ENCODE assay signal across 16 cellular contexts in genomic region chr2:237431372-237431771, GRCh38. TPM values are rescaled to one million over a fixed set of nuclear protein-coding genes. Genes with fewer than 3 reads are reported as not detected.
DNase-seq lines count a peak whose midpoint lies in the region; ATAC-seq and TF ChIP-seq lines count a peak whose summit lies in the region.
"Had no signal": no experiment of that assay in that cellular context is flagged by ENCODE, and none has a peak within 500 bp of the region (broad histone marks: within the 10 kb centered on the region; RNA-seq: fewer than 3 reads in every experiment).

No MANE protein-coding gene starts in this region.

- peaks cover 61% of the 10 kb centered on the region for H3F3A ChIP-seq in GM23248 (ENCODE audit: insufficient read depth)

- intact Hi-C loops in CD4-positive, alpha-beta T cell (cut with DNase I, micrococcal nuclease), result loop anchor here in 1 of 2 experiments (10.0 kb wide), 1 partner anchor 243 kb away; no protein-coding TSS in a partner anchor
- intact Hi-C loops in CD14-positive monocyte (cut with micrococcal nuclease), result no loop called here

- peaks cover 63% of the 10 kb centered on the region for H3K4me1 ChIP-seq in GM23248 (ENCODE audit: insufficient read depth)

- no peaks in the 10 kb centered on the region for H3K9me3 ChIP-seq in CD4-positive, alpha-beta T cell (ENCODE audit: control insufficient read depth, low read length)
- no peaks in the 10 kb centered on the region for H3K9me3 ChIP-seq in GM23248 (ENCODE audit: low read depth)
- H3K9me3 ChIP-seq: gastroesophageal sphincter had no signal

- H3K4me1 Mint-ChIP-seq in CD4-positive, alpha-beta T cell (ENCODE audit: low read depth), result peaks cover 99% of the 10 kb centered on the region
- peaks cover 97% of the 10 kb centered on the region for H3K4me1 Mint-ChIP-seq in activated naive CD8-positive, alpha-beta T cell treated with anti-CD3 and anti-CD28 coated beads for 36 hours
- H3K4me1 Mint-ChIP-seq in CD14-positive monocyte, result peaks cover 16% of the 10 kb centered on the region

- in situ Hi-C loops in GM23248 (cut with MboI), result no loop called here

- DNase-seq in CD4-positive, alpha-beta T cell, result no peak
- DNase-seq in GM23248 (peak; percentile 94), kidney glomerular epithelial cell (lab: John Stamatoyannopoulos, UW) (peak; percentile 84), MV-4-11 (lab: John Stamatoyannopoulos, UW) (no peak), NCI-H82 treated with DMSO at 0.1 percent for 48 hours (lab: John Stamatoyannopoulos, UW; ENCODE audit: unreplicated experiment) (no peak), CD14-positive monocyte (ENCODE audit: low spot score) (no peak), H7 (no peak)
- DNase-seq in activated naive CD8-positive, alpha-beta T cell treated with anti-CD3 and anti-CD28 coated beads for 36 hours, result no peak
- DNase-seq: activated CD8-positive, alpha-beta memory T cell treated with anti-CD3 and anti-CD28 coated beads for 24 hours; caudate nucleus; DND-41; NCI-H1092 treated with DMSO at 0.1 percent for 48 hours; NCI-H510A; occipital lobe had no signal

- peak overlapping the region; percentile 92 for H3K9ac ChIP-seq in GM23248

- H2AFZ ChIP-seq in GM23248, result no peak overlapping the region

- no peaks in the 10 kb centered on the region for H3K27me3 ChIP-seq in CD4-positive, alpha-beta T cell (ENCODE audit: control insufficient read depth, insufficient read depth, low read length)
- H3K27me3 ChIP-seq in GM23248 (replicated peaks; ENCODE audit: insufficient read depth) (no peaks in the 10 kb centered on the region), H7 (ENCODE audit: control insufficient read depth, insufficient read depth, low read length) (no peaks in the 10 kb centered on the region)
- H3K27me3 ChIP-seq: gastroesophageal sphincter had no signal

- no peaks in the 10 kb centered on the region for H3K27me3 Mint-ChIP-seq in CD4-positive, alpha-beta T cell
- H3K27me3 Mint-ChIP-seq in activated naive CD8-positive, alpha-beta T cell treated with anti-CD3 and anti-CD28 coated beads for 36 hours, result no peaks in the 10 kb centered on the region
- peaks cover 0 to 22% (median 3%) of the 10 kb centered on the region in 3 donors for H3K27me3 Mint-ChIP-seq in CD14-positive monocyte (ENCODE audit: low read depth in 3 of 3)

- no peaks in the 10 kb centered on the region for H3K36me3 Mint-ChIP-seq in CD4-positive, alpha-beta T cell (ENCODE audit: low read depth)
- peaks cover 10% of the 10 kb centered on the region for H3K36me3 Mint-ChIP-seq in activated naive CD8-positive, alpha-beta T cell treated with anti-CD3 and anti-CD28 coated beads for 36 hours
- H3K36me3 Mint-ChIP-seq in CD14-positive monocyte, result no peaks in the 10 kb centered on the region

- 31 to 35% methylated on average over 1 of the region's 1 CpG for WGBS in GM23248 (ENCODE audit: low coverage in 1 of 2, low lambda C conversion rate in 2 of 2, missing lambda C conversion rate in 2 of 2), 2 experiments

- H3K36me3 ChIP-seq in GM23248 (ENCODE audit: low read depth), result no peaks in the 10 kb centered on the region
- H3K36me3 ChIP-seq in H7 (replicated peaks; ENCODE audit: control insufficient read depth, insufficient read depth, low read length), result no peaks in the 10 kb centered on the region
- H3K36me3 ChIP-seq: gastroesophageal sphincter had no signal

- peak overlapping the region; percentile 10 for H3K4me2 ChIP-seq in GM23248 (ENCODE audit: unreplicated experiment)

- CTCF ChIA-PET in CD4-positive, alpha-beta T cell (lab: Charles Lee), result interaction anchor here (5.2 kb wide), 1 partner anchor 10 kb away, joined by 47 read pairs; no protein-coding TSS in a partner anchor

- no peaks in the 10 kb centered on the region for H3K9me2 ChIP-seq in GM23248 (ENCODE audit: insufficient read depth)

- no peaks in the 10 kb centered on the region for H4K20me1 ChIP-seq in GM23248 (ENCODE audit: insufficient read depth)

- no peak for ATAC-seq in CD4-positive, alpha-beta T cell (ENCODE audit: poor library complexity)
- ATAC-seq: gastroesophageal sphincter had no signal

- H3K4me3 Mint-ChIP-seq in CD4-positive, alpha-beta T cell, result peak overlapping the region; percentile 40
- no peak overlapping the region for H3K4me3 Mint-ChIP-seq in activated naive CD8-positive, alpha-beta T cell treated with anti-CD3 and anti-CD28 coated beads for 36 hours
- H3K4me3 Mint-ChIP-seq in CD14-positive monocyte, result no peak overlapping the region

- H3K27ac ChIP-seq in CD4-positive, alpha-beta T cell (ENCODE audit: low read depth, low read length), result no peak overlapping the region
- H3K27ac ChIP-seq in GM23248, result peak overlapping the region; percentile 100
- H3K27ac ChIP-seq: gastroesophageal sphincter, HL-60 had no signal

- no peaks in the 10 kb centered on the region for H3K9me3 Mint-ChIP-seq in CD4-positive, alpha-beta T cell
- peaks cover 6% of the 10 kb centered on the region for H3K9me3 Mint-ChIP-seq in activated naive CD8-positive, alpha-beta T cell treated with anti-CD3 and anti-CD28 coated beads for 36 hours
- H3K9me3 Mint-ChIP-seq in CD14-positive monocyte, result no peaks in the 10 kb centered on the region

- H3K4me3 ChIP-seq in GM23248 (no peak overlapping the region), H7 (ENCODE audit: insufficient read depth, low read depth, low read length) (no peak overlapping the region)
- H3K4me3 ChIP-seq: gastroesophageal sphincter had no signal

- POLR2A ChIA-PET in CD4-positive, alpha-beta T cell (lab: Charles Lee), result interaction anchor here (2.1 kb wide), 1 partner anchor 10 kb away, joined by 7 read pairs; no protein-coding TSS in a partner anchor

- peak overlapping the region; percentile 83 for H3K27ac Mint-ChIP-seq in CD4-positive, alpha-beta T cell
- peak overlapping the region; percentile 74 for H3K27ac Mint-ChIP-seq in activated naive CD8-positive, alpha-beta T cell treated with anti-CD3 and anti-CD28 coated beads for 36 hours
- no peak overlapping the region for H3K27ac Mint-ChIP-seq in CD14-positive monocyte

- no peak for TF ChIP-seq CTCF in CD4-positive, alpha-beta T cell (IDR thresholded peaks at IDR 0.05)
- TF ChIP-seq CTCF in CD14-positive monocyte (IDR thresholded peaks at IDR 0.05), result no peak

- no peaks in the 10 kb centered on the region for H3K79me2 ChIP-seq in GM23248 (ENCODE audit: insufficient read depth)

RNA-seq across cellular contexts. Expression of gene COL6A3, which starts 17.4 kb away (rescaled TPM):
- 1 to 10 TPM; 1.3 TPM for total RNA-seq in CD4-positive, alpha-beta T cell
- total RNA-seq in GM23248 (2014; rRNA removed; shearing (Covaris generic)), result 1,362 and 1,653 TPM in 2 replicates
- polyA plus RNA-seq in GM23248 (2016; fragmentation: Nextera tagmentation; extraction: Ambion mirVana), result 344 and 350 TPM in 2 replicates
- total RNA-seq in activated naive CD8-positive, alpha-beta T cell treated with anti-CD3 and anti-CD28 coated beads for 36 hours, result 1 to 10 TPM in 1 of 2 experiments, under 1 TPM in 1; 0.76 to 1.3 TPM
- polyA plus RNA-seq in CD14-positive monocyte, result not detected
- total RNA-seq in H7 (2014; rRNA removed; shearing (Covaris generic)), result 5.1 and 7.0 TPM in 2 replicates

RNA-seq across cellular contexts. Expression of gene MLPH, which starts 55.7 kb away (rescaled TPM):
- under 1 TPM in 1 of 2 experiments, not detected in 1; 0.39 TPM for total RNA-seq in CD4-positive, alpha-beta T cell
- 4.7 and 8.1 TPM in 2 replicates for total RNA-seq in GM23248 (2014; rRNA removed; shearing (Covaris generic))
- polyA plus RNA-seq in GM23248 (2016; fragmentation: Nextera tagmentation; extraction: Ambion mirVana) (10.8 and 14.9 TPM in 2 replicates), CD14-positive monocyte (not detected)
- total RNA-seq in activated naive CD8-positive, alpha-beta T cell treated with anti-CD3 and anti-CD28 coated beads for 36 hours, result not detected
- total RNA-seq in H7 (2014; rRNA removed; shearing (Covaris generic)), result 1.1 and 6.1 TPM in 2 replicates

Comparison
In these comparisons a context has a peak if more than half of its experiments do, and no peak if none do; other contexts are left out.
1. DNase-seq: peak in GM23248 (single experiment) and kidney glomerular epithelial cell (single experiment); none in CD4-positive, alpha-beta T cell (0 of 10), activated naive CD8-positive, alpha-beta T cell treated with anti-CD3 and anti-CD28 coated beads for 36 hours (single experiment), MV-4-11 (single experiment), NCI-H82 treated with DMSO at 0.1 percent for 48 hours (single experiment), CD14-positive monocyte (single experiment) and H7 (single experiment).
2. H3K27ac Mint-ChIP-seq: peak in CD4-positive, alpha-beta T cell (single experiment) and activated naive CD8-positive, alpha-beta T cell treated with anti-CD3 and anti-CD28 coated beads for 36 hours (single experiment); none in CD14-positive monocyte (0 of 7).
3. RNA of gene COL6A3, which starts 17.4 kb away (total RNA-seq): 1,362 to 1,653 TPM in GM23248; 5.1 to 7.0 TPM in H7, 0.76 to 1.3 TPM in activated naive CD8-positive, alpha-beta T cell treated with anti-CD3 and anti-CD28 coated beads for 36 hours and 1.3 TPM in CD4-positive, alpha-beta T cell; every median in the first group is over 100 times any median in the second.